ENCODE assay signal across 1 cellular context in the genomic region with DNA sequence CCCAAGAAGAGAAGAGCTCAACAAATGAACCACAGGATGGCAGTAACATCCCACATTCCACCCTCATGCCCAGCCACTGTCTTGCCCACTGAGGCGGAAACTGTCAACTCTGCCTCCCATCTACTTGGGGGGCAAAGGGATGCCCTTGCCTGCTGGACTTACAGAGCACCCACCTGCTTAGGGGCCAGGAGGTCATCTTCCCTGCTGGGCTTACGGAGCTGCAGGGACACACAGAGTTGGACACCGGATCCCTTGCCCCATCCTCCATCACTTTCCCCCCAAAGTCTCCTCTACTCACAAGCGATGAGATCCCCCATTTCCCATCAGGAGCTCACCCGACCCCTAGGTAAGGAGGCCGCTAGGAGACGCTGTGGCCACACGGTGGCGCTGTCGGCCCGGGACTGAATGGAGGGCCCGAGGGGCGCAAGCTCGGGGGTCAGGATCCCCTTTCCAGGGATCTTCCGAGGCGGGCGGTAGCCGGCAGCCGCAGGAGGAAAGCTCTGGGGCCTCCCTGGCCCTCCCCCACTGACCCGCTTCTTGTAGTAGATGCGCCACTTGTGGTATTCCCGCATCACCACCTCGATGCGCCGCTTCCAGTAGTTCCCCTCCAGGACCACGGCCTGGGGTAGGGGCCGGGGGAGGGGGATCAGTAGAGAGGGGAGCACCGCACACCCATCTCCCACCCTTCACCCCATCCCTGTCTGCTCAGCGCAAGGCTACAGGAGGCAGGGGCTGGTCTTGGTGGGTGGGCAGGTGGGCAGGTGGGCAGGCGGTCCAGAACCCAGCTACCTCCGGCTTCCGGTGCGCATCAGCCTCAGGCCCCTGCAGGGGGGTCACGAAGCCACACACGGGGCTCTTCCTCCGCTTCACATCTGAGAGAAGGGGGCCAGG.
TF ChIP-seq lines count a peak whose summit lies in the region.

No MANE protein-coding gene starts in this region.

TF ChIP-seq in HepG2, 621 proteins besides CTCF, POLR2A, EP300 and RAD21 (continued from another document and continues in another):
- TF ChIP-seq ZNF142 (CRISPR knock-in tag; IDR thresholded peaks at IDR 0.05) (no peak), MXD4 (CRISPR knock-in tag; IDR thresholded peaks at IDR 0.05) (no peak), ZC3H13 (CRISPR knock-in tag; IDR thresholded peaks at IDR 0.05) (peak; percentile 78), CCDC6 (CRISPR knock-in tag; IDR thresholded peaks at IDR 0.05) (no peak), ZNF224 (CRISPR knock-in tag; IDR thresholded peaks at IDR 0.05) (no peak), ATF7-NPFF (CRISPR knock-in tag; IDR thresholded peaks at IDR 0.05; ENCODE audit: low read depth) (no peak), NONO (IDR thresholded peaks at IDR 0.05) (no peak), NONO (CRISPR knock-in tag; conservative IDR thresholded peaks at IDR 0.05) (peak; percentile 34; the same call in 1 of the 2 replicates), HNF4G (IDR thresholded peaks at IDR 0.05; ENCODE audit: borderline replicate concordance, low read depth, low read length) (no peak), HNF4G (CRISPR knock-in tag; IDR thresholded peaks at IDR 0.05; ENCODE audit: borderline replicate concordance, low read depth) (0 out of 2 replicates have a peak, but pooled peaks have one; percentile 53), FLYWCH1 (CRISPR knock-in tag; IDR thresholded peaks at IDR 0.05) (no peak), MAZ (IDR thresholded peaks at IDR 0.05; ENCODE audit: borderline replicate concordance, low read depth, low read length) (no peak), MAZ (CRISPR knock-in tag; IDR thresholded peaks at IDR 0.05; ENCODE audit: low read depth) (no peak), SP5 (CRISPR knock-in tag; IDR thresholded peaks at IDR 0.05; ENCODE audit: borderline replicate concordance, low read depth) (no peak), BRF2 (CRISPR knock-in tag; IDR thresholded peaks at IDR 0.05) (0 out of 2 replicates have a peak, but pooled peaks have one; percentile 33), NFATC3 (CRISPR knock-in tag; IDR thresholded peaks at IDR 0.05) (no peak), ZNF180 (CRISPR knock-in tag; IDR thresholded peaks at IDR 0.05; ENCODE audit: borderline replicate concordance, low read depth) (no peak), NR1H2 (CRISPR knock-in tag; IDR thresholded peaks at IDR 0.05; ENCODE audit: borderline replicate concordance, low read depth) (no peak), FOXK2 (IDR thresholded peaks at IDR 0.05) (no peak)
- TF ChIP-seq, protein P1, sequence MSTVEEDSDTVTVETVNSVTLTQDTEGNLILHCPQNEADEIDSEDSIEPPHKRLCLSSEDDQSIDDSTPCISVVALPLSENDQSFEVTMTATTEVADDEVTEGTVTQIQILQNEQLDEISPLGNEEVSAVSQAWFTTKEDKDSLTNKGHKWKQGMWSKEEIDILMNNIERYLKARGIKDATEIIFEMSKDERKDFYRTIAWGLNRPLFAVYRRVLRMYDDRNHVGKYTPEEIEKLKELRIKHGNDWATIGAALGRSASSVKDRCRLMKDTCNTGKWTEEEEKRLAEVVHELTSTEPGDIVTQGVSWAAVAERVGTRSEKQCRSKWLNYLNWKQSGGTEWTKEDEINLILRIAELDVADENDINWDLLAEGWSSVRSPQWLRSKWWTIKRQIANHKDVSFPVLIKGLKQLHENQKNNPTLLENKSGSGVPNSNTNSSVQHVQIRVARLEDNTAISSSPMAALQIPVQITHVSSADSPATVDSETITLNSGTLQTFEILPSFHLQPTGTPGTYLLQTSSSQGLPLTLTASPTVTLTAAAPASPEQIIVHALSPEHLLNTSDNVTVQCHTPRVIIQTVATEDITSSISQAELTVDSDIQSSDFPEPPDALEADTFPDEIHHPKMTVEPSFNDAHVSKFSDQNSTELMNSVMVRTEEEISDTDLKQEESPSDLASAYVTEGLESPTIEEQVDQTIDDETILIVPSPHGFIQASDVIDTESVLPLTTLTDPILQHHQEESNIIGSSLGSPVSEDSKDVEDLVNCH (CRISPR knock-in tag; IDR thresholded peaks at IDR 0.05): no peak
- TF ChIP-seq, protein P2, sequence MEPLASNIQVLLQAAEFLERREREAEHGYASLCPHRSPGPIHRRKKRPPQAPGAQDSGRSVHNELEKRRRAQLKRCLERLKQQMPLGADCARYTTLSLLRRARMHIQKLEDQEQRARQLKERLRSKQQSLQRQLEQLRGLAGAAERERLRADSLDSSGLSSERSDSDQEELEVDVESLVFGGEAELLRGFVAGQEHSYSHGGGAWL (CRISPR knock-in tag; IDR thresholded peaks at IDR 0.05): no peak
- TF ChIP-seq, protein P3, sequence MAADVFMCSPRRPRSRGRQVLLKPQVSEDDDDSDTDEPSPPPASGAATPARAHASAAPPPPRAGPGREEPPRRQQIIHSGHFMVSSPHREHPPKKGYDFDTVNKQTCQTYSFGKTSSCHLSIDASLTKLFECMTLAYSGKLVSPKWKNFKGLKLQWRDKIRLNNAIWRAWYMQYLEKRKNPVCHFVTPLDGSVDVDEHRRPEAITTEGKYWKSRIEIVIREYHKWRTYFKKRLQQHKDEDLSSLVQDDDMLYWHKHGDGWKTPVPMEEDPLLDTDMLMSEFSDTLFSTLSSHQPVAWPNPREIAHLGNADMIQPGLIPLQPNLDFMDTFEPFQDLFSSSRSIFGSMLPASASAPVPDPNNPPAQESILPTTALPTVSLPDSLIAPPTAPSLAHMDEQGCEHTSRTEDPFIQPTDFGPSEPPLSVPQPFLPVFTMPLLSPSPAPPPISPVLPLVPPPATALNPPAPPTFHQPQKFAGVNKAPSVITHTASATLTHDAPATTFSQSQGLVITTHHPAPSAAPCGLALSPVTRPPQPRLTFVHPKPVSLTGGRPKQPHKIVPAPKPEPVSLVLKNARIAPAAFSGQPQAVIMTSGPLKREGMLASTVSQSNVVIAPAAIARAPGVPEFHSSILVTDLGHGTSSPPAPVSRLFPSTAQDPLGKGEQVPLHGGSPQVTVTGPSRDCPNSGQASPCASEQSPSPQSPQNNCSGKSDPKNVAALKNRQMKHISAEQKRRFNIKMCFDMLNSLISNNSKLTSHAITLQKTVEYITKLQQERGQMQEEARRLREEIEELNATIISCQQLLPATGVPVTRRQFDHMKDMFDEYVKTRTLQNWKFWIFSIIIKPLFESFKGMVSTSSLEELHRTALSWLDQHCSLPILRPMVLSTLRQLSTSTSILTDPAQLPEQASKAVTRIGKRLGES (CRISPR knock-in tag; IDR thresholded peaks at IDR 0.05; ENCODE audit: borderline replicate concordance): no peak
- TF ChIP-seq, protein P4, sequence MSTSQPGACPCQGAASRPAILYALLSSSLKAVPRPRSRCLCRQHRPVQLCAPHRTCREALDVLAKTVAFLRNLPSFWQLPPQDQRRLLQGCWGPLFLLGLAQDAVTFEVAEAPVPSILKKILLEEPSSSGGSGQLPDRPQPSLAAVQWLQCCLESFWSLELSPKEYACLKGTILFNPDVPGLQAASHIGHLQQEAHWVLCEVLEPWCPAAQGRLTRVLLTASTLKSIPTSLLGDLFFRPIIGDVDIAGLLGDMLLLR (CRISPR knock-in tag; IDR thresholded peaks at IDR 0.05): 0 out of 2 replicates have a peak, but pooled peaks have one; percentile 18
- TF ChIP-seq, protein P5, sequence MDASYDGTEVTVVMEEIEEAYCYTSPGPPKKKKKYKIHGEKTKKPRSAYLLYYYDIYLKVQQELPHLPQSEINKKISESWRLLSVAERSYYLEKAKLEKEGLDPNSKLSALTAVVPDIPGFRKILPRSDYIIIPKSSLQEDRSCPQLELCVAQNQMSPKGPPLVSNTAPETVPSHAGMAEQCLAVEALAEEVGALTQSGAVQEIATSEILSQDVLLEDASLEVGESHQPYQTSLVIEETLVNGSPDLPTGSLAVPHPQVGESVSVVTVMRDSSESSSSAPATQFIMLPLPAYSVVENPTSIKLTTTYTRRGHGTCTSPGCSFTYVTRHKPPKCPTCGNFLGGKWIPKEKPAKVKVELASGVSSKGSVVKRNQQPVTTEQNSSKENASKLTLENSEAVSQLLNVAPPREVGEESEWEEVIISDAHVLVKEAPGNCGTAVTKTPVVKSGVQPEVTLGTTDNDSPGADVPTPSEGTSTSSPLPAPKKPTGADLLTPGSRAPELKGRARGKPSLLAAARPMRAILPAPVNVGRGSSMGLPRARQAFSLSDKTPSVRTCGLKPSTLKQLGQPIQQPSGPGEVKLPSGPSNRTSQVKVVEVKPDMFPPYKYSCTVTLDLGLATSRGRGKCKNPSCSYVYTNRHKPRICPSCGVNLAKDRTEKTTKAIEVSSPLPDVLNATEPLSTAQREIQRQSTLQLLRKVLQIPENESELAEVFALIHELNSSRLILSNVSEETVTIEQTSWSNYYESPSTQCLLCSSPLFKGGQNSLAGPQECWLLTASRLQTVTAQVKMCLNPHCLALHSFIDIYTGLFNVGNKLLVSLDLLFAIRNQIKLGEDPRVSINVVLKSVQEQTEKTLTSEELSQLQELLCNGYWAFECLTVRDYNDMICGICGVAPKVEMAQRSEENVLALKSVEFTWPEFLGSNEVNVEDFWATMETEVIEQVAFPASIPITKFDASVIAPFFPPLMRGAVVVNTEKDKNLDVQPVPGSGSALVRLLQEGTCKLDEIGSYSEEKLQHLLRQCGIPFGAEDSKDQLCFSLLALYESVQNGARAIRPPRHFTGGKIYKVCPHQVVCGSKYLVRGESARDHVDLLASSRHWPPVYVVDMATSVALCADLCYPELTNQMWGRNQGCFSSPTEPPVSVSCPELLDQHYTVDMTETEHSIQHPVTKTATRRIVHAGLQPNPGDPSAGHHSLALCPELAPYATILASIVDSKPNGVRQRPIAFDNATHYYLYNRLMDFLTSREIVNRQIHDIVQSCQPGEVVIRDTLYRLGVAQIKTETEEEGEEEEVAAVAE (CRISPR knock-in tag; IDR thresholded peaks at IDR 0.05; ENCODE audit: borderline replicate concordance): no peak
- TF ChIP-seq, protein P6, sequence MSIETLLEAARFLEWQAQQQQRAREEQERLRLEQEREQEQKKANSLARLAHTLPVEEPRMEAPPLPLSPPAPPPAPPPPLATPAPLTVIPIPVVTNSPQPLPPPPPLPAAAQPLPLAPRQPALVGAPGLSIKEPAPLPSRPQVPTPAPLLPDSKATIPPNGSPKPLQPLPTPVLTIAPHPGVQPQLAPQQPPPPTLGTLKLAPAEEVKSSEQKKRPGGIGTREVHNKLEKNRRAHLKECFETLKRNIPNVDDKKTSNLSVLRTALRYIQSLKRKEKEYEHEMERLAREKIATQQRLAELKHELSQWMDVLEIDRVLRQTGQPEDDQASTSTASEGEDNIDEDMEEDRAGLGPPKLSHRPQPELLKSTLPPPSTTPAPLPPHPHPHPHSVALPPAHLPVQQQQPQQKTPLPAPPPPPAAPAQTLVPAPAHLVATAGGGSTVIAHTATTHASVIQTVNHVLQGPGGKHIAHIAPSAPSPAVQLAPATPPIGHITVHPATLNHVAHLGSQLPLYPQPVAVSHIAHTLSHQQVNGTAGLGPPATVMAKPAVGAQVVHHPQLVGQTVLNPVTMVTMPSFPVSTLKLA (IDR thresholded peaks at IDR 0.05): no peak
